In the genomic region with DNA sequence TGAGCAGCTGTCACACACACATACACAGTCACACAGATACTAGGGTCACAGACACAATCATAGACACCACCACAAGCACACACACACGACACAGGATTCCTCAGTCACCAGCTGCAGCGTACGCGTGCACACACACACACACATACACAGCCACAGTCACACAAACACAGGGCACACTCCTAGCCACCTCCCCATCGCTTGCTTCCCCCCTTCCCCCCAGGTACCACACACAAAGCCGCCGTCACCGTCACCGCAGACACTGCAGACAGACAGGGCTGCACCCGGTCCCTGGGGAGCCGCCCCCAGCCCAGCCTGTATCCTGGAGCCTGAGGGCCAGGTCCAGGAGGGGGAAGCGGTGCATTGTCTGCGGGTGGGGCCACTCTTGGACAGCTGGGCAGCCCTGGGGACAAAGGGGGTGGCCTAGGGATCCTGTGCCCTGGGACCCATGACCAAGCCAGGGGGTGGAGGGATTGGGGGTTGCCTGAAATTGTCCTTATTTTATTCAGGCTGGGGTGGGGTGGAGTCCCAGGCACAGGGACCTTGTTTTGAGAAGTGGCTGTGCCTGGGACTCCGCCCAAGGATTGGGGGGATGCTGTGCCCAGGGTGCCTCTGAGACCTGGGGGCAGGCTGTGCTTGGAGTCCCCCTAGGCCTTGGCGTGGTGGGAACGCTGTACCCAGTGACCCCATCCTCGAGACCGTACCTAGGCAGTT, we compare ENCODE assay signal across 7 cellular contexts. TPM values are rescaled to one million over a fixed set of nuclear protein-coding genes. Genes with fewer than 3 reads are reported as not detected.
DNase-seq lines count a peak whose midpoint lies in the region; TF ChIP-seq lines count a peak whose summit lies in the region.

No MANE protein-coding gene starts in this region.

- TF ChIP-seq CTCF in fibroblast of the aortic adventitia (IDR thresholded peaks at IDR 0.05; ENCODE audit: insufficient read depth, low read length) (no peak), retinal pigment epithelial cell (conservative IDR thresholded peaks at IDR 0.05; ENCODE audit: low read depth, low read length) (no peak)

- H3K4me3 ChIP-seq in fibroblast of the aortic adventitia (ENCODE audit: low read depth, low read length) (peak overlapping the region; percentile 100), retinal pigment epithelial cell (ENCODE audit: low read length) (peak overlapping the region; percentile 80)

- DNase-seq in HCEC 1CT (peak; percentile 16), RPMI7951 (ENCODE audit: low read depth) (peak; percentile 42), fibroblast of the aortic adventitia (ENCODE audit: low read depth) (peak; percentile 15), retinal pigment epithelial cell (ENCODE audit: low read depth) (no peak), epidermal melanocyte (ENCODE audit: insufficient read length, low spot score) (no peak), NCI-H1694 treated with DMSO at 0.1 percent for 48 hours (lab: John Stamatoyannopoulos, UW) (no peak)
- no peak for DNase-seq in activated naive CD4-positive, alpha-beta T cell treated with Interleukin-2 at 50 U/mL for 16 hours

RNA-seq across cellular contexts. Expression of a gene that starts 1.0 kb away (rescaled TPM):
- 11.8 and 13.2 TPM in 2 replicates for total RNA-seq in RPMI7951 (2014; rRNA removed; shearing (Covaris generic))
- 51.4 and 251 TPM in 2 replicates for total RNA-seq in fibroblast of the aortic adventitia (ENCODE audit: low replicate concordance)

RNA-seq across cellular contexts. Expression of a gene that starts 27.2 kb away (rescaled TPM):
- 18.9 and 23.6 TPM in 2 replicates for total RNA-seq in RPMI7951 (2014; rRNA removed; shearing (Covaris generic))
- 19.5 and 29.5 TPM in 2 replicates for total RNA-seq in fibroblast of the aortic adventitia (ENCODE audit: low replicate concordance)

RNA-seq across cellular contexts. Expression of a gene that starts 27.4 kb away (rescaled TPM):
- 3.9 and 4.1 TPM in 2 replicates for total RNA-seq in RPMI7951 (2014; rRNA removed; shearing (Covaris generic))
- 12.7 and 15.2 TPM in 2 replicates for total RNA-seq in fibroblast of the aortic adventitia (ENCODE audit: low replicate concordance)

Comparison
In these comparisons a context has a peak if more than half of its experiments do, and no peak if none do; other contexts are left out.
1. DNase-seq: peak in HCEC 1CT (single experiment), RPMI7951 (single experiment) and fibroblast of the aortic adventitia (single experiment); none in retinal pigment epithelial cell (single experiment), epidermal melanocyte (single experiment), NCI-H1694 treated with DMSO at 0.1 percent for 48 hours (single experiment) and activated naive CD4-positive, alpha-beta T cell treated with Interleukin-2 at 50 U/mL for 16 hours (single experiment).